ENCODE assay signal across 26 cellular contexts in genomic region chr19:30481823-30482222, GRCh38.
"Had no signal": no experiment of that assay in that cellular context is flagged by ENCODE, and none has a peak within 500 bp of the region (broad histone marks: within the 10 kb centered on the region; RNA-seq: fewer than 3 reads in every experiment).

No MANE protein-coding gene starts in this region.

- H3K36me3 ChIP-seq: stomach, suprapubic skin, thoracic aorta, thyroid gland, tibial artery, tibial nerve, transverse colon, upper lobe of left lung, upper lobe of right lung, uterus, vagina had no signal

- H3K27me3 ChIP-seq: testis, thyroid gland, tibial artery, tibial nerve, transverse colon, upper lobe of left lung, upper lobe of right lung, uterus, vagina had no signal

- H3K4me3 ChIP-seq: stomach, suprapubic skin, testis, thoracic aorta, thyroid gland, tibial artery, tibial nerve, transverse colon, upper lobe of left lung, upper lobe of right lung, uterus, vagina had no signal

- DNase-seq: stimulated activated CD4-positive, alpha-beta T cell treated with anti-CD3 and anti-CD28 coated beads, Interleukin-2, amount 100 ng/mL, for 48 hours; stimulated activated CD4-positive, alpha-beta T cell treated with anti-CD3 and anti-CD28 coated beads, Interleukin-4, amount 100 ng/mL, for 1 hour; stimulated activated CD4-positive, alpha-beta T cell treated with anti-CD3 and anti-CD28 coated beads, Interleukin-4, amount 100 ng/mL, for 24 hours; stimulated activated CD4-positive, alpha-beta T cell treated with anti-CD3 and anti-CD28 coated beads, Interleukin-4, amount 100 ng/mL, for 4 hours; stimulated activated CD8-positive, alpha-beta memory T cell treated with anti-CD3 and anti-CD28 coated beads, Interleukin-4, amount 100 ng/mL, for 48 hours; stimulated activated naive B cell treated with anti-CD40 and anti-IgM and Interleukin-4, amounts not matched to agents 10 μg/mL and 1 μg/mL and 100 μg/mL, for 72 hours; stimulated activated naive CD4-positive, alpha-beta T cell; stimulated activated naive CD4-positive, alpha-beta T cell treated with Interleukin-2 at 50 U/mL for 16 hours; stimulated activated naive CD8-positive, alpha-beta T cell treated with anti-CD3 and anti-CD28 coated beads, Interleukin-15, amount 100 ng/mL, for 72 hours; stimulated activated naive CD8-positive, alpha-beta T cell treated with anti-CD3 and anti-CD28 coated beads, Interleukin-15, Interleukin-2, amounts not matched to agents 100 U/mL and 50 U/mL, for 24 hours; stomach; substantia nigra; testis; thyroid gland; tibial artery; transverse colon; trophoblast cell; upper lobe of left lung; upper lobe of right lung; uterus had no signal

- H3K4me1 ChIP-seq: stomach, suprapubic skin, testis, thyroid gland, tibial artery, upper lobe of left lung, uterus had no signal

- ATAC-seq: stimulated activated effector memory CD8-positive, alpha-beta T cell treated with anti-CD3 and anti-CD28 coated beads, Interleukin-12 subunit alpha, Interleukin-12 subunit beta, amount 100 ng/mL, for 72 hours; stimulated activated memory B cell treated with anti-CD40 and anti-IgM and Interleukin-4, amounts not matched to agents 10 μg/mL and 1 μg/mL and 100 μg/mL, for 72 hours; stimulated activated naive B cell treated with anti-CD40 and anti-IgM and Interleukin-4, amounts not matched to agents 10 μg/mL and 1 μg/mL and 100 μg/mL, for 72 hours; stimulated activated naive CD8-positive, alpha-beta T cell treated with anti-CD3 and anti-CD28 coated beads, Interleukin-15, amount 100 ng/mL, for 72 hours; stimulated activated naive CD8-positive, alpha-beta T cell treated with anti-CD3 and anti-CD28 coated beads, Interleukin-15, Interleukin-2, amounts not matched to agents 100 U/mL and 50 U/mL, for 24 hours; upper lobe of right lung had no signal

- H3K9me3 ChIP-seq: suprapubic skin, testis, thoracic aorta, thyroid gland, tibial artery, tibial nerve, transverse colon, upper lobe of left lung, upper lobe of right lung, uterus, vagina had no signal

- H3K27ac ChIP-seq: stomach, suprapubic skin, testis, thoracic aorta, thyroid gland, tibial artery, tibial nerve, transverse colon, upper lobe of left lung, upper lobe of right lung, uterus, vagina had no signal
